In genomic region chr6:57317060-57317943, GRCh38 we compare ENCODE assay signal across 1 cellular context.
TF ChIP-seq lines count a peak whose summit lies in the region.

TSS of gene PRIM2 (plus strand) at chr6:57317630. CDS start at chr6:57318446, 816 bp downstream.

TF ChIP-seq in HepG2, 621 proteins besides CTCF, POLR2A, EP300 and RAD21 (continued from another document and continues in another):
- TF ChIP-seq ZNF318 (CRISPR knock-in tag; IDR thresholded peaks at IDR 0.05) (peak; percentile 46; the same call in 1 of the 2 replicates), ZBTB38 (CRISPR knock-in tag; IDR thresholded peaks at IDR 0.05) (peak; percentile 66; the same call in 1 of the 2 replicates), ZBTB20 (CRISPR knock-in tag; IDR thresholded peaks at IDR 0.05; ENCODE audit: borderline replicate concordance, low read depth) (peak; percentile 45; the same call in 1 of the 2 replicates), ZFP41 (CRISPR knock-in tag; IDR thresholded peaks at IDR 0.05; ENCODE audit: borderline replicate concordance) (no peak), ZNF556 (CRISPR knock-in tag; IDR thresholded peaks at IDR 0.05; ENCODE audit: borderline replicate concordance) (peak; percentile 52; the same call in 1 of the 2 replicates), YEATS2 (CRISPR knock-in tag; IDR thresholded peaks at IDR 0.05; ENCODE audit: borderline replicate concordance) (peak; percentile 95), MYNN (CRISPR knock-in tag; IDR thresholded peaks at IDR 0.05; ENCODE audit: low read depth) (0 out of 2 replicates have a peak, but pooled peaks have one; percentile 40), ZNF546 (CRISPR knock-in tag; conservative IDR thresholded peaks at IDR 0.05) (no peak), ZBTB40 (IDR thresholded peaks at IDR 0.05) (peak; percentile 73), ZBTB40 (CRISPR knock-in tag; IDR thresholded peaks at IDR 0.05) (no peak), KLF11 (CRISPR knock-in tag; IDR thresholded peaks at IDR 0.05) (peak; percentile 93), KDM3A (CRISPR knock-in tag; IDR thresholded peaks at IDR 0.05; ENCODE audit: low read depth) (0 out of 2 replicates have a peak, but pooled peaks have one; percentile 40), NRL (CRISPR knock-in tag; IDR thresholded peaks at IDR 0.05; ENCODE audit: borderline replicate concordance) (peak; percentile 77; the same call in 1 of the 2 replicates), NFYC (CRISPR knock-in tag; IDR thresholded peaks at IDR 0.05) (peak; percentile 36; the same call in 1 of the 2 replicates), KLF16 (CRISPR knock-in tag; IDR thresholded peaks at IDR 0.05) (peak in 1 of 2 experiments; percentile 92; a peak in 2 of 4 replicates), ZBTB4 (CRISPR knock-in tag; IDR thresholded peaks at IDR 0.05; ENCODE audit: borderline replicate concordance) (no peak), ATF1 (CRISPR knock-in tag; IDR thresholded peaks at IDR 0.05) (peak; percentile 79), XBP1 (CRISPR knock-in tag; IDR thresholded peaks at IDR 0.05) (no peak), TBX2 (CRISPR knock-in tag; IDR thresholded peaks at IDR 0.05; ENCODE audit: borderline replicate concordance) (peak; percentile 47; the same call in 1 of the 2 replicates), PHF8 (CRISPR knock-in tag; IDR thresholded peaks at IDR 0.05) (peak; percentile 88), MYPOP (CRISPR knock-in tag; IDR thresholded peaks at IDR 0.05) (peak; percentile 80; the same call in 1 of the 2 replicates), ZNF24 (IDR thresholded peaks at IDR 0.05) (no peak), TCF12 (IDR thresholded peaks at IDR 0.05) (no peak), TCF12 (CRISPR knock-in tag; IDR thresholded peaks at IDR 0.05) (0 out of 2 replicates have a peak, but pooled peaks have one; percentile 44), ZNF224 (CRISPR knock-in tag; IDR thresholded peaks at IDR 0.05) (peak; percentile 42), ZNF607 (CRISPR knock-in tag; IDR thresholded peaks at IDR 0.05; ENCODE audit: borderline replicate concordance) (peak; percentile 74; the same call in 1 of the 2 replicates), KDM5B (CRISPR knock-in tag; IDR thresholded peaks at IDR 0.05; ENCODE audit: borderline replicate concordance) (no peak), MED8 (CRISPR knock-in tag; IDR thresholded peaks at IDR 0.05; ENCODE audit: insufficient replicate concordance) (peak; percentile 30), ZNF124 (CRISPR knock-in tag; IDR thresholded peaks at IDR 0.05) (peak; percentile 70; the same call in 1 of the 2 replicates), ZNF362 (CRISPR knock-in tag; IDR thresholded peaks at IDR 0.05; ENCODE audit: borderline replicate concordance) (peak; percentile 60; the same call in 1 of the 2 replicates), IKZF5 (CRISPR knock-in tag; IDR thresholded peaks at IDR 0.05) (no peak), ZNF256 (CRISPR knock-in tag; conservative IDR thresholded peaks at IDR 0.05) (peak; percentile 39; the same call in 1 of the 2 replicates), ZNF282 (IDR thresholded peaks at IDR 0.05; ENCODE audit: partially characterized antibody) (no peak), ZSCAN12 (CRISPR knock-in tag; IDR thresholded peaks at IDR 0.05) (0 out of 2 replicates have a peak, but pooled peaks have one; percentile 25)
